19 cellular contexts compared by ENCODE assay signal in genomic region chr2:9170458-9171130, GRCh38. TPM values are rescaled to one million over a fixed set of nuclear protein-coding genes. Genes with fewer than 3 reads are reported as not detected.
DNase-seq lines count a peak whose midpoint lies in the region; ATAC-seq and TF ChIP-seq lines count a peak whose summit lies in the region.
"Had no signal": no experiment of that assay in that cellular context is flagged by ENCODE, and none has a peak within 500 bp of the region (broad histone marks: within the 10 kb centered on the region; RNA-seq: fewer than 3 reads in every experiment).

No MANE protein-coding gene starts in this region.

- intact Hi-C loops in natural killer cell (cut with micrococcal nuclease): no loop called here
- intact Hi-C loops in mucosa of descending colon (cut with DNase I, micrococcal nuclease): no loop called here

- no peaks in the 10 kb centered on the region for H3K27me3 ChIP-seq in Karpas-422 (ENCODE audit: low read length)
- H3K27me3 ChIP-seq: cardiac muscle cell, gastrocnemius medialis had no signal

- TF ChIP-seq CTCF in natural killer cell (IDR thresholded peaks at IDR 0.05) (no peak), VCaP (conservative IDR thresholded peaks at IDR 0.05) (no peak), mucosa of descending colon (IDR thresholded peaks at IDR 0.05) (no peak)

- H3K9ac ChIP-seq in Karpas-422 (ENCODE audit: low read length): no peak overlapping the region
- H3K9ac ChIP-seq: KMS-11 had no signal

- H3K9me3 Mint-ChIP-seq in natural killer cell treated with Interleukin-12 subunit alpha and Interleukin-12 subunit beta and Interleukin-15 and Interleukin-18, amount 100 ng/mL, for 72 hours: no peaks in the 10 kb centered on the region
- no peaks in the 10 kb centered on the region for H3K9me3 Mint-ChIP-seq in natural killer cell
- H3K9me3 Mint-ChIP-seq: activated T-cell treated with anti-CD3 and anti-CD28 coated beads, Interleukin-2, amount 50 U/mL, for 4 hours; CD8-positive, alpha-beta T cell; T-helper 2 cell treated with Interferon-gamma antibody and Interleukin-4, amounts not matched to agents 5 μg/mL and 100 μg/mL, for 36 hours had no signal

- ATAC-seq in natural killer cell treated with Interleukin-12 subunit alpha and Interleukin-12 subunit beta and Interleukin-15 and Interleukin-18, amount 100 ng/mL, for 72 hours: no peak
- ATAC-seq in natural killer cell (no peak), mucosa of descending colon (peak; percentile 70), GM18498 (IDR thresholded peaks at IDR 0.05; ENCODE audit: unreplicated experiment) (no peak)
- ATAC-seq: activated T-cell treated with anti-CD3 and anti-CD28 coated beads, Interleukin-2, amount 50 U/mL, for 4 hours; CD8-positive, alpha-beta T cell; gastrocnemius medialis; Right ventricle myocardium inferior had no signal

- no peak overlapping the region for H2AFZ ChIP-seq in Karpas-422 (ENCODE audit: low read length)

- H3K4me1 ChIP-seq in mucosa of descending colon (ENCODE audit: low read depth) (peaks cover 13% of the 10 kb centered on the region), Karpas-422 (ENCODE audit: low read length) (no peaks in the 10 kb centered on the region)
- H3K4me1 ChIP-seq: gastrocnemius medialis had no signal

- H3K36me3 Mint-ChIP-seq in natural killer cell treated with Interleukin-12 subunit alpha and Interleukin-12 subunit beta and Interleukin-15 and Interleukin-18, amount 100 ng/mL, for 72 hours: no peaks in the 10 kb centered on the region
- H3K36me3 Mint-ChIP-seq in natural killer cell: no peaks in the 10 kb centered on the region
- H3K36me3 Mint-ChIP-seq: CD8-positive, alpha-beta T cell had no signal

- H3K4me3 ChIP-seq in mucosa of descending colon (no peak overlapping the region), Karpas-422 (ENCODE audit: low read length) (no peak overlapping the region)
- H3K4me3 ChIP-seq: cardiac muscle cell, gastrocnemius medialis had no signal

- H3K9me3 ChIP-seq in mucosa of descending colon (no peaks in the 10 kb centered on the region), Karpas-422 (ENCODE audit: low read length) (no peaks in the 10 kb centered on the region)
- H3K9me3 ChIP-seq: gastrocnemius medialis had no signal

- DNase-seq in natural killer cell treated with Interleukin-12 subunit alpha and Interleukin-12 subunit beta and Interleukin-15 and Interleukin-18, amount 100 ng/mL, for 72 hours (ENCODE audit: low spot score): peak; percentile 15
- no peak for DNase-seq in natural killer cell
- peak in 1 of 3 donors; percentile 68 for DNase-seq in mucosa of descending colon
- DNase-seq in dermis blood vessel endothelial cell: no peak
- DNase-seq in Karpas-422: no peak
- DNase-seq in stimulated activated naive CD4-positive, alpha-beta T cell treated with Interleukin-2 at 50 U/mL for 16 hours (lab: John Stamatoyannopoulos, UW): no peak
- DNase-seq: ACHN; activated CD4-positive, alpha-beta T cell treated with anti-CD3 and anti-CD28 coated beads, Interleukin-2, amount 50 U/mL, for 1 hour; activated T-cell treated with anti-CD3 and anti-CD28 coated beads, Interleukin-2, amount 50 U/mL, for 4 hours; CD8-positive, alpha-beta T cell; gastrocnemius medialis; NCI-H1694 treated with DMSO at 0.1 percent for 48 hours; stimulated activated CD4-positive, alpha-beta T cell treated with anti-CD3 and anti-CD28 coated beads, Interleukin-15, amount 100 ng/mL, for 24 hours had no signal

- H3K4me1 Mint-ChIP-seq in natural killer cell treated with Interleukin-12 subunit alpha and Interleukin-12 subunit beta and Interleukin-15 and Interleukin-18, amount 100 ng/mL, for 72 hours (ENCODE audit: low read depth in 2 of 2): peaks cover 0 to 4% of the 10 kb centered on the region in 2 donors
- H3K4me1 Mint-ChIP-seq in natural killer cell: no peaks in the 10 kb centered on the region

- H3K27ac ChIP-seq in VCaP (peak overlapping the region; percentile 52), Karpas-422 (ENCODE audit: low read length) (no peak overlapping the region)
- H3K27ac ChIP-seq: cardiac muscle cell, gastrocnemius medialis, KMS-11 had no signal

- H3K27me3 Mint-ChIP-seq in natural killer cell treated with Interleukin-12 subunit alpha and Interleukin-12 subunit beta and Interleukin-15 and Interleukin-18, amount 100 ng/mL, for 72 hours: peaks cover 7 to 23% of the 10 kb centered on the region in 2 donors
- H3K27me3 Mint-ChIP-seq in natural killer cell (ENCODE audit: low read depth in 2 of 2): peaks cover 13 to 31% of the 10 kb centered on the region in 2 donors

- H3K4me2 ChIP-seq in Karpas-422 (ENCODE audit: low read depth, low read length, poor library complexity, severe bottlenecking): no peak overlapping the region
- H3K4me2 ChIP-seq: KMS-11 had no signal

- H3K4me3 Mint-ChIP-seq in natural killer cell treated with Interleukin-12 subunit alpha and Interleukin-12 subunit beta and Interleukin-15 and Interleukin-18, amount 100 ng/mL, for 72 hours: no peak overlapping the region
- H3K4me3 Mint-ChIP-seq in natural killer cell: no peak overlapping the region
- H3K4me3 Mint-ChIP-seq: activated T-cell treated with anti-CD3 and anti-CD28 coated beads, Interleukin-2, amount 50 U/mL, for 4 hours; CD8-positive, alpha-beta T cell; T-helper 2 cell treated with Interferon-gamma antibody and Interleukin-4, amounts not matched to agents 5 μg/mL and 100 μg/mL, for 36 hours had no signal

- H3K36me3 ChIP-seq in mucosa of descending colon (ENCODE audit: low read depth): no peaks in the 10 kb centered on the region
- H3K36me3 ChIP-seq in Karpas-422 (ENCODE audit: insufficient read depth, low read length): no peaks in the 10 kb centered on the region
- H3K36me3 ChIP-seq: cardiac muscle cell, gastrocnemius medialis had no signal

- H3K27ac Mint-ChIP-seq in natural killer cell treated with Interleukin-12 subunit alpha and Interleukin-12 subunit beta and Interleukin-15 and Interleukin-18, amount 100 ng/mL, for 72 hours: no peak overlapping the region
- no peak overlapping the region for H3K27ac Mint-ChIP-seq in natural killer cell
- H3K27ac Mint-ChIP-seq: CD8-positive, alpha-beta T cell; T-helper 2 cell treated with Interferon-gamma antibody and Interleukin-4, amounts not matched to agents 5 μg/mL and 100 μg/mL, for 36 hours had no signal

- H3K79me2 ChIP-seq in Karpas-422 (ENCODE audit: low read length): no peaks in the 10 kb centered on the region

- no peaks in the 10 kb centered on the region for H3K9me2 ChIP-seq in Karpas-422 (replicated peaks; ENCODE audit: insufficient read depth, low read length)

- H4K20me1 ChIP-seq in Karpas-422 (ENCODE audit: insufficient read depth, low read depth, low read length): no peaks in the 10 kb centered on the region

RNA-seq across cellular contexts. Expression of gene ASAP2, which starts 36.0 kb away (rescaled TPM):
- total RNA-seq in natural killer cell treated with Interleukin-12 subunit alpha and Interleukin-12 subunit beta and Interleukin-15 and Interleukin-18, amount 100 ng/mL, for 72 hours: not detected
- total RNA-seq in natural killer cell: 1 to 10 TPM in 1 of 3 donors, under 1 TPM in 2; 0.20 to 1.8 (median 0.60) TPM
- total RNA-seq in mucosa of descending colon: 10 to 100 TPM; 50.4 to 84.1 (median 50.5) TPM
- 58.0 and 59.6 TPM in 2 replicates for total RNA-seq in dermis blood vessel endothelial cell
- total RNA-seq in Karpas-422 (2014; rRNA removed; shearing (Covaris generic); ENCODE audit: low replicate concordance): not detected in 2 replicates
- total RNA-seq: CD8-positive, alpha-beta T cell had no signal

Comparison
In these comparisons a context has a peak if more than half of its experiments do, and no peak if none do; other contexts are left out.
1. RNA of gene ASAP2, which starts 36.0 kb away (total RNA-seq): 58.0 to 59.6 TPM in dermis blood vessel endothelial cell and 50.4 to 84.1 TPM in mucosa of descending colon; 0.20 to 1.8 TPM in natural killer cell, not detected in natural killer cell treated with Interleukin-12 subunit alpha and Interleukin-12 subunit beta and Interleukin-15 and Interleukin-18, amount 100 ng/mL, for 72 hours and not detected in Karpas-422; every median in the first group is over 10 times any median in the second.